1 cellular context compared by ENCODE assay signal in genomic region chr10:934165-934564, GRCh38.
TF ChIP-seq lines count a peak whose summit lies in the region.

No MANE protein-coding gene starts in this region.

TF ChIP-seq in HepG2, 621 proteins besides CTCF, POLR2A, EP300 and RAD21:
- peak; percentile 47 for TF ChIP-seq TEAD3 (CRISPR knock-in tag; optimal IDR thresholded peaks at IDR 0.05; ENCODE audit: borderline replicate concordance)
- TF ChIP-seq ZNF770 (CRISPR knock-in tag; IDR thresholded peaks at IDR 0.05), result peak; percentile 86
TF ChIP-seq in HepG2: peak in this region for 2; not testable (repeated sequence) for 619.
